ENCODE assay signal across 8 cellular contexts in genomic region chr1:246724725-246725095, GRCh38. TPM values are rescaled to one million over a fixed set of nuclear protein-coding genes. Genes with fewer than 3 reads are reported as not detected.
DNase-seq lines count a peak whose midpoint lies in the region; ATAC-seq and TF ChIP-seq lines count a peak whose summit lies in the region.

No MANE protein-coding gene starts in this region.

- H3K36me3 ChIP-seq in iPS-15b (ENCODE audit: control insufficient read depth, insufficient read depth, low read length) (peaks cover 3% of the 10 kb centered on the region), skeletal muscle tissue (ENCODE audit: control insufficient read depth in 3 of 3, insufficient read depth in 3 of 3, low read length in 3 of 3) (peaks cover 10 to 20% (median 20%) of the 10 kb centered on the region in 3 donors)

- no peak for TF ChIP-seq POLR2A in GM18505 (IDR thresholded peaks at IDR 0.05; ENCODE audit: borderline replicate concordance, extremely low read depth, insufficient read depth, insufficient read length)

- ATAC-seq in GM18505 (IDR thresholded peaks at IDR 0.05; ENCODE audit: unreplicated experiment) (peak; percentile 37), HG03045 (IDR thresholded peaks at IDR 0.05; ENCODE audit: unreplicated experiment) (peak; percentile 4), GM19467 (IDR thresholded peaks at IDR 0.05; ENCODE audit: unreplicated experiment) (no peak)

- peak overlapping the region; percentile 88 for H3K27ac ChIP-seq in angular gyrus (ENCODE audit: low read depth, low read length)
- H3K27ac ChIP-seq in skeletal muscle tissue (ENCODE audit: low read depth, low read length) = peak overlapping the region; percentile 83

- DNase-seq in AG20443 (ENCODE audit: low spot score) (peak; percentile 40), NCI-H2227 treated with DMSO at 0.1 percent for 48 hours (lab: John Stamatoyannopoulos, UW) (peak; percentile 70)

- H3K4me1 ChIP-seq in iPS-15b (ENCODE audit: control insufficient read depth, insufficient read depth, low read length) (no peaks in the 10 kb centered on the region), skeletal muscle tissue (ENCODE audit: control insufficient read depth in 3 of 3, insufficient read depth in 3 of 3, low read length in 3 of 3) (peaks cover 4 to 10% (median 4%) of the 10 kb centered on the region in 3 donors)

- H3K9ac ChIP-seq in iPS-15b (ENCODE audit: low read depth, low read length) = peak overlapping the region; percentile 76
- peak overlapping the region; percentile 84 to 89 (median 87) for H3K9ac ChIP-seq in skeletal muscle tissue (ENCODE audit: low read depth in 1 of 3, low read length in 3 of 3)

- peak overlapping the region; percentile 86 for H3K4me3 ChIP-seq in iPS-15b (ENCODE audit: low read depth, low read length)
- peak overlapping the region; percentile 85 to 87 (median 85) for H3K4me3 ChIP-seq in skeletal muscle tissue (ENCODE audit: low read length in 3 of 3)

- no peaks in the 10 kb centered on the region for H3K9me3 ChIP-seq in iPS-15b (ENCODE audit: control insufficient read depth, insufficient read depth, low read length)
- H3K9me3 ChIP-seq in skeletal muscle tissue (ENCODE audit: control insufficient read depth in 3 of 3, low read length in 3 of 3) = no peaks in the 10 kb centered on the region

- H3K27me3 ChIP-seq in iPS-15b (ENCODE audit: control insufficient read depth, insufficient read depth, low read length) = peaks cover 17% of the 10 kb centered on the region
- no peaks in the 10 kb centered on the region for H3K27me3 ChIP-seq in skeletal muscle tissue (ENCODE audit: control insufficient read depth in 3 of 3, insufficient read depth in 3 of 3, low read length in 3 of 3)

RNA-seq across cellular contexts. Expression of gene SCCPDH, which starts 0.5 kb away (rescaled TPM):
- 50.6 TPM for total RNA-seq in skeletal muscle tissue
